In genomic region chrX:14673764-14674163, GRCh38 we compare ENCODE assay signal across 8 cellular contexts.
DNase-seq lines count a peak whose midpoint lies in the region; ATAC-seq and TF ChIP-seq lines count a peak whose summit lies in the region.

No MANE protein-coding gene starts in this region.

- H3K27me3 ChIP-seq in dorsolateral prefrontal cortex: peaks cover 0 to 52% (median 6%) of the 10 kb centered on the region in 45 donors

- peak; percentile 93 for DNase-seq in Caki2 (ENCODE audit: low read depth)
- DNase-seq in NCI-H69 (lab: John Stamatoyannopoulos, UW): peak; percentile 83
- peak; percentile 88 for DNase-seq in fibroblast of villous mesenchyme (ENCODE audit: low read depth)
- DNase-seq in NCI-H510A (lab: John Stamatoyannopoulos, UW): no peak
- no peak for DNase-seq in dorsolateral prefrontal cortex
- no peak for DNase-seq in cortex of kidney (lab: John Stamatoyannopoulos, UW)

- intact Hi-C loops in dorsolateral prefrontal cortex (cut with DNase I): no loop called here

- no peak overlapping the region for H3K27ac ChIP-seq in dorsolateral prefrontal cortex

- TF ChIP-seq CTCF in fibroblast of villous mesenchyme (IDR thresholded peaks at IDR 0.05; ENCODE audit: insufficient read depth, low read depth, low read length) (no peak), dorsolateral prefrontal cortex (IDR thresholded peaks at IDR 0.05 in 54 of 56, conservative IDR thresholded peaks at IDR 0.05 in 2 of 56; ENCODE audit: low read depth in 1 of 56, partially characterized antibody in 56 of 56) (no peak)

- no peak overlapping the region for H3K4me3 ChIP-seq in fibroblast of villous mesenchyme (ENCODE audit: low read depth, low read length)
- H3K4me3 ChIP-seq in dorsolateral prefrontal cortex: no peak overlapping the region

- in situ Hi-C loops in Caki2 (cut with HindIII; ENCODE audit: low pct_unique_long_range_greater_than_20kb, low sequenced_read_pairs): no loop called here

- ATAC-seq in GM18907 (IDR thresholded peaks at IDR 0.05; ENCODE audit: unreplicated experiment) (peak; percentile 96), HG02981 (IDR thresholded peaks at IDR 0.05; ENCODE audit: unreplicated experiment) (peak; percentile 93)

Comparison
In these comparisons a context has a peak if more than half of its experiments do, and no peak if none do; other contexts are left out.
1. DNase-seq: peak in Caki2 (single experiment), NCI-H69 (single experiment) and fibroblast of villous mesenchyme (single experiment); none in NCI-H510A (single experiment), dorsolateral prefrontal cortex (0 of 10) and cortex of kidney (single experiment).